In the genomic region with DNA sequence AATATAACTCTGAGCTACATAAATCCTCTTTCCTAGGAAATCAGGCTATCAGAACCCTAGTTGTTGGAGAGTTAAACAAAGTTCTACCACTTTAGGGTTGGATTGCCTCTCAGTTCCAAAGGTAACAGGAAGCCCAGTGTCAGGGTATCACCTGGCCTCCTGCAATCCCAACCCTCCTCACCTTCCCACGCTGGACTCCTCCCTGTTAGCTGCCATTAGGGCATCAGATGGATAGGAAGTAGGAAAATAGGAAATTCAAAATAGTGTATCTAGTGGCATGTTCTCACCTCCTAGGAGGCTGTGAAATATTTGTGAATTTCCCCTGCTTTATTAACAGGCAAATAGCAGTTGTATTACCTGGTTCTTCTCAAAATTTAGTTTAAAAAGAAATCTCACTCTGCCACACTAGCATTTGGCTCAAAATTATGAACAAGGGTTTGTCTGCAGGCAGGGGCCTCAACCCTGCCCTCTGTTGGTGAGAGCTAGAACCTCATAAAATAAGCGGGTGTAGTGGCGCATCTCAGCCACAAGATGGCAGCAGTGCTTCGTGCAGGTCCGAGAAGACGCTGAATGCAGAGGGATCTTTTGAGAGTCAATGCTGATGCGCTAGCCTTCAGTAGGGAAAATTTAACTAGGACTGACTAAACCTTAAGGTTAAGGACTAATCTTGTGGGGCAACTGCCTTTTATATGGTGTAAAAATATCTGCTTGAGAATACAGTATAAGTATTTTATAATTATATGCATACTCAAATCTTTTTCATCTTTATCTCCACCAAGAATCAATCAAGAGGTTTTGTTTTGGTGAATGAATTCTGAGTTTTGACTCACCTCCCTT, we compare ENCODE assay signal across 9 cellular contexts.
DNase-seq lines count a peak whose midpoint lies in the region; ATAC-seq lines count a peak whose summit lies in the region.
"Had no signal": no experiment of that assay in that cellular context is flagged by ENCODE, and none has a peak within 500 bp of the region (broad histone marks: within the 10 kb centered on the region; RNA-seq: fewer than 3 reads in every experiment).

No MANE protein-coding gene starts in this region.

- H3K9me3 Mint-ChIP-seq in central memory CD8-positive, alpha-beta T cell: no peaks in the 10 kb centered on the region
- H3K9me3 Mint-ChIP-seq: T-helper 1 cell treated with Interleukin-12 subunit alpha and Interleukin-12 subunit beta and Interleukin-4 antibody, amounts not matched to agents 30 μg/mL and 1 μg/mL, for 36 hours had no signal

- no peak overlapping the region for H3K4me3 Mint-ChIP-seq in central memory CD8-positive, alpha-beta T cell
- H3K4me3 Mint-ChIP-seq: T-helper 1 cell treated with Interleukin-12 subunit alpha and Interleukin-12 subunit beta and Interleukin-4 antibody, amounts not matched to agents 30 μg/mL and 1 μg/mL, for 36 hours had no signal

- no peaks in the 10 kb centered on the region for H4K20me1 ChIP-seq in BLaER1 treated with 17β-estradiol and CSF1 and Interleukin-3, amounts not matched to agents 10 nM and 100 nM

- 0 out of 22 replicates have a peak overlapping the region, but pooled peaks of 1 of the 11 experiments have one; percentile 16 for H3K27ac ChIP-seq in BLaER1 treated with 17β-estradiol and CSF1 and Interleukin-3, amounts not matched to agents 10 nM and 100 nM

- no peaks in the 10 kb centered on the region for H3K27me3 ChIP-seq in BLaER1 treated with 17β-estradiol and CSF1 and Interleukin-3, amounts not matched to agents 10 nM and 100 nM

- peak; percentile 81 for ATAC-seq in GM19043 (IDR thresholded peaks at IDR 0.05; ENCODE audit: low read depth, unreplicated experiment)
- peak; percentile 80 for ATAC-seq in HG03342 (IDR thresholded peaks at IDR 0.05; ENCODE audit: unreplicated experiment)
- ATAC-seq in central memory CD8-positive, alpha-beta T cell (replicated peaks; ENCODE audit: extremely low read depth, poor library complexity, severe bottlenecking): peak; percentile 67

- peak overlapping the region in 2 of 11 experiments; percentile 3 to 5; a peak in 2 of 22 replicates for H3K9ac ChIP-seq in BLaER1 treated with 17β-estradiol and CSF1 and Interleukin-3, amounts not matched to agents 10 nM and 100 nM

- H3K36me3 Mint-ChIP-seq in central memory CD8-positive, alpha-beta T cell (ENCODE audit: insufficient read depth): no peaks in the 10 kb centered on the region

- no peaks in the 10 kb centered on the region for H3K4me1 Mint-ChIP-seq in central memory CD8-positive, alpha-beta T cell

- no peak overlapping the region for H3K4me3 ChIP-seq in BLaER1 treated with 17β-estradiol and CSF1 and Interleukin-3, amounts not matched to agents 10 nM and 100 nM

- H3K4me1 ChIP-seq in BLaER1 treated with 17β-estradiol and CSF1 and Interleukin-3, amounts not matched to agents 10 nM and 100 nM: peaks cover 0 to 17% (median 9%) of the 10 kb centered on the region in 10 experiments; a peak in 13 of 20 replicates

- no peak overlapping the region for H3K27ac Mint-ChIP-seq in central memory CD8-positive, alpha-beta T cell (ENCODE audit: low read depth)
- H3K27ac Mint-ChIP-seq: T-helper 1 cell treated with Interleukin-12 subunit alpha and Interleukin-12 subunit beta and Interleukin-4 antibody, amounts not matched to agents 30 μg/mL and 1 μg/mL, for 36 hours had no signal

- H3K36me3 ChIP-seq in BLaER1 treated with 17β-estradiol and CSF1 and Interleukin-3, amounts not matched to agents 10 nM and 100 nM: no peaks in the 10 kb centered on the region

- H3K9me3 ChIP-seq in BLaER1 treated with 17β-estradiol and CSF1 and Interleukin-3, amounts not matched to agents 10 nM and 100 nM (replicated peaks in 1 of 11): no peaks in the 10 kb centered on the region

- peak overlapping the region in 7 of 11 experiments; percentile 13 to 61 (median 32); a peak in 11 of 22 replicates for H3K4me2 ChIP-seq in BLaER1 treated with 17β-estradiol and CSF1 and Interleukin-3, amounts not matched to agents 10 nM and 100 nM

- peaks cover 27% of the 10 kb centered on the region for H3K27me3 Mint-ChIP-seq in central memory CD8-positive, alpha-beta T cell

- DNase-seq in NCI-H226: peak; percentile 23
- peak; percentile 43 for DNase-seq in activated CD4-positive, CD25-positive, alpha-beta regulatory T cell treated with anti-CD3 and anti-CD28 coated beads, Interleukin-2, amount 50 U/mL, for 16 hours (ENCODE audit: low read depth, low spot score)
- DNase-seq in central memory CD8-positive, alpha-beta T cell (ENCODE audit: low spot score in 2 of 2): peak; percentile 77 to 80
- DNase-seq in kidney tubule cell (ENCODE audit: low spot score): peak; percentile 72
- DNase-seq in stimulated activated CD4-positive, alpha-beta T cell treated with anti-CD3 and anti-CD28 coated beads, Interleukin-4, amount 100 ng/mL, for 1 hour: peak; percentile 63

Comparison
In these comparisons a context has a peak if more than half of its experiments do, and no peak if none do; other contexts are left out.
1. DNase-seq: peak in every context shown above with its lines; median percentile 78 in central memory CD8-positive, alpha-beta T cell; 72 in kidney tubule cell; 63 in stimulated activated CD4-positive, alpha-beta T cell treated with anti-CD3 and anti-CD28 coated beads, Interleukin-4, amount 100 ng/mL, for 1 hour; 43 in activated CD4-positive, CD25-positive, alpha-beta regulatory T cell treated with anti-CD3 and anti-CD28 coated beads, Interleukin-2, amount 50 U/mL, for 16 hours; 23 in NCI-H226.